2 cellular contexts compared by ENCODE assay signal in genomic region chr5:141201646-141202045, GRCh38. TPM values are rescaled to one million over a fixed set of nuclear protein-coding genes. Genes with fewer than 3 reads are reported as not detected.
"Had no signal": no experiment of that assay in that cellular context is flagged by ENCODE, and none has a peak within 500 bp of the region (broad histone marks: within the 10 kb centered on the region; RNA-seq: fewer than 3 reads in every experiment).

No MANE protein-coding gene starts in this region.

RNA-seq across cellular contexts. Expression of gene PCDHB11, which starts 2.2 kb away (rescaled TPM):
- total RNA-seq: GM12878 had no signal

RNA-seq across cellular contexts. Expression of gene PCDHB12, which starts 6.9 kb away (rescaled TPM):
- total RNA-seq: G401, GM12878 had no signal

RNA-seq across cellular contexts. Expression of gene PCDHB10, which starts 9.5 kb away (rescaled TPM):
- total RNA-seq: GM12878 had no signal

RNA-seq across cellular contexts. Expression of gene PCDHB13, which starts 12.1 kb away (rescaled TPM):
- total RNA-seq: G401, GM12878 had no signal
